7 cellular contexts compared by ENCODE assay signal in genomic region chr11:33455827-33456226, GRCh38.
"Had no signal": no experiment of that assay in that cellular context is flagged by ENCODE, and none has a peak within 500 bp of the region (broad histone marks: within the 10 kb centered on the region; RNA-seq: fewer than 3 reads in every experiment).

No MANE protein-coding gene starts in this region.

- H3K4me1 ChIP-seq: HAP-1 had no signal

- H3K36me3 ChIP-seq: HAP-1 had no signal

- H3K27ac Mint-ChIP-seq: HFFc6 had no signal

- H3K4me3 ChIP-seq: GM23248, HAP-1 had no signal

- H2AFZ ChIP-seq: GM23248 had no signal

- DNase-seq: GM23248, GOT3, H7, HFFc6, IMR-90 had no signal

- H3K9me3 ChIP-seq: HAP-1 had no signal

- H3K27ac ChIP-seq: GM23248 had no signal

- H3K9me3 Mint-ChIP-seq: HFFc6 had no signal

- H3K9ac ChIP-seq: GM23248 had no signal

- H3K4me3 Mint-ChIP-seq: HFFc6 had no signal

- ATAC-seq: HCT116 had no signal
